ENCODE assay signal across 1 cellular context in genomic region chr4:158671915-158672806, GRCh38.
A peak's percentile ranks its signal among the peaks of the same experiment; 100 is the strongest.
TF ChIP-seq lines count a peak whose summit lies in the region.

TSS of gene ETFDH (plus strand) at chr4:158672296. CDS start at chr4:158672457, 161 bp downstream.

TF ChIP-seq in H1, 55 proteins besides CTCF, POLR2A, EP300 and RAD21:
- peak; percentile 24 for TF ChIP-seq CTBP2 (IDR thresholded peaks at IDR 0.05; ENCODE audit: borderline replicate concordance, insufficient read depth, insufficient read length, low read length)
- no peak for TF ChIP-seq SUZ12 (IDR thresholded peaks at IDR 0.05; ENCODE audit: low read length)
- TF ChIP-seq EGR1 (IDR thresholded peaks at IDR 0.05; ENCODE audit: borderline replicate concordance, low read depth, low read length), result no peak
- TF ChIP-seq ZNF274 (IDR thresholded peaks at IDR 0.05; ENCODE audit: borderline replicate concordance, extremely low read depth, low read length), result no peak
- TF ChIP-seq, protein P1, sequence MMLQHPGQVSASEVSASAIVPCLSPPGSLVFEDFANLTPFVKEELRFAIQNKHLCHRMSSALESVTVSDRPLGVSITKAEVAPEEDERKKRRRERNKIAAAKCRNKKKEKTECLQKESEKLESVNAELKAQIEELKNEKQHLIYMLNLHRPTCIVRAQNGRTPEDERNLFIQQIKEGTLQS (IDR thresholded peaks at IDR 0.05; ENCODE audit: insufficient read depth, low read depth, low read length), result peak; percentile 94
- no peak for TF ChIP-seq CHD1 (IDR thresholded peaks at IDR 0.05; ENCODE audit: low read depth, low read length)
- TF ChIP-seq JUND (IDR thresholded peaks at IDR 0.05; ENCODE audit: low read length), result peak; percentile 96
- no peak; the same call in 1 of the 2 replicates for TF ChIP-seq SP1 (IDR thresholded peaks at IDR 0.05; ENCODE audit: low read depth, low read length)
- TF ChIP-seq TAF7 (optimal IDR thresholded peaks at IDR 0.05; ENCODE audit: borderline replicate concordance, low read depth, low read length), result no peak
- TF ChIP-seq TCF12 (IDR thresholded peaks at IDR 0.05; ENCODE audit: low read depth, low read length), result no peak
- TF ChIP-seq KDM5A (IDR thresholded peaks at IDR 0.05; ENCODE audit: low read length), result no peak
- no peak for TF ChIP-seq GABPA (IDR thresholded peaks at IDR 0.05; ENCODE audit: borderline replicate concordance, insufficient read depth, low read length)
- no peak for TF ChIP-seq TBP (IDR thresholded peaks at IDR 0.05; ENCODE audit: low read depth, low read length)
- no peak for TF ChIP-seq BACH1 (IDR thresholded peaks at IDR 0.05; ENCODE audit: low read length)
- peak; percentile 65; the same call in 1 of the 2 replicates for TF ChIP-seq YY1 (IDR thresholded peaks at IDR 0.05; ENCODE audit: low read depth, low read length)
- peak; percentile 41; the same call in 1 of the 2 replicates for TF ChIP-seq SRF (IDR thresholded peaks at IDR 0.05; ENCODE audit: low read depth, low read length)
- TF ChIP-seq FOSL1 (IDR thresholded peaks at IDR 0.05; ENCODE audit: insufficient read depth, low read depth, low read length), result no peak
- no peak for TF ChIP-seq CHD7 (IDR thresholded peaks at IDR 0.05; ENCODE audit: insufficient replicate concordance, low read length)
- no peak for TF ChIP-seq ASH2L (IDR thresholded peaks at IDR 0.05; ENCODE audit: low read length)
- TF ChIP-seq SIRT6 (IDR thresholded peaks at IDR 0.05; ENCODE audit: low read length), result no peak
- TF ChIP-seq CHD2 (IDR thresholded peaks at IDR 0.05; ENCODE audit: low read length), result peak; percentile 88
- peak; percentile 67 for TF ChIP-seq SIX5 (IDR thresholded peaks at IDR 0.05; ENCODE audit: low read depth, low read length)
- TF ChIP-seq RNF2 (IDR thresholded peaks at IDR 0.05; ENCODE audit: borderline replicate concordance, low read depth, low read length, missing control alignments, poor library complexity, severe bottlenecking), result no peak
- no peak for TF ChIP-seq EZH2 (IDR thresholded peaks at IDR 0.05; ENCODE audit: low read depth, low read length, severe bottlenecking)
- TF ChIP-seq CREB1 (IDR thresholded peaks at IDR 0.05), result peak; percentile 94
- peak; percentile 98 for TF ChIP-seq CEBPB (IDR thresholded peaks at IDR 0.05; ENCODE audit: low read depth, low read length)
- no peak; the same call in 1 of the 2 replicates for TF ChIP-seq E2F6 (IDR thresholded peaks at IDR 0.05)
- TF ChIP-seq HDAC2 (IDR thresholded peaks at IDR 0.05; ENCODE audit: borderline replicate concordance in 1 of 2, low read depth in 2 of 2, low read length in 2 of 2), result peak; percentile 37 to 78; a peak in 2 of 4 replicates
- TF ChIP-seq HDAC6 (IDR thresholded peaks at IDR 0.05; ENCODE audit: low read depth, low read length), result no peak
- no peak for TF ChIP-seq CBX8 (IDR thresholded peaks at IDR 0.05; ENCODE audit: borderline replicate concordance, low read depth, low read length)
- TF ChIP-seq CBX5 (IDR thresholded peaks at IDR 0.05; ENCODE audit: low read depth, low read length), result no peak
- TF ChIP-seq SIN3A (conservative IDR thresholded peaks at IDR 0.05 in 1 of 2, IDR thresholded peaks at IDR 0.05 in 1 of 2; ENCODE audit: low read depth in 1 of 2, low read length in 2 of 2), result peak; percentile 78; a peak in 2 of 4 replicates
- 0 out of 2 replicates have a peak, but pooled peaks have one; percentile 11 for TF ChIP-seq RXRA (IDR thresholded peaks at IDR 0.05; ENCODE audit: insufficient read depth, low read depth, low read length)
- peak; percentile 63; the same call in 1 of the 2 replicates for TF ChIP-seq BRCA1 (IDR thresholded peaks at IDR 0.05; ENCODE audit: low read depth, low read length)
- TF ChIP-seq MAX (IDR thresholded peaks at IDR 0.05), result peak; percentile 83
- TF ChIP-seq RFX5 (IDR thresholded peaks at IDR 0.05; ENCODE audit: borderline replicate concordance, low read depth, low read length), result no peak
- TF ChIP-seq SAP30 (IDR thresholded peaks at IDR 0.05; ENCODE audit: insufficient read depth, insufficient replicate concordance, low read length), result peak; percentile 90
- peak; percentile 48 for TF ChIP-seq PHF8 (conservative IDR thresholded peaks at IDR 0.05; ENCODE audit: low read depth, low read length)
- no peak for TF ChIP-seq KDM1A (IDR thresholded peaks at IDR 0.05; ENCODE audit: borderline replicate concordance, low read length)
- TF ChIP-seq TEAD4 (IDR thresholded peaks at IDR 0.05; ENCODE audit: low read depth, low read length), result no peak
- TF ChIP-seq SP4 (IDR thresholded peaks at IDR 0.05; ENCODE audit: low read length), result no peak
- no peak for TF ChIP-seq SP2 (IDR thresholded peaks at IDR 0.05; ENCODE audit: low read length)
- TF ChIP-seq RBBP5 (IDR thresholded peaks at IDR 0.05; ENCODE audit: borderline replicate concordance, low read depth, low read length), result peak; percentile 57; the same call in 1 of the 2 replicates
- TF ChIP-seq POLR2AphosphoS5 (IDR thresholded peaks at IDR 0.05; ENCODE audit: low read depth, low read length), result 0 out of 2 replicates have a peak, but pooled peaks have one; percentile 70
- peak; percentile 73; the same call in 1 of the 2 replicates for TF ChIP-seq TAF1 (IDR thresholded peaks at IDR 0.05; ENCODE audit: low read depth, low read length)
- TF ChIP-seq MAFK (IDR thresholded peaks at IDR 0.05; ENCODE audit: low read depth, low read length), result no peak
- TF ChIP-seq GTF2F1 (IDR thresholded peaks at IDR 0.05; ENCODE audit: borderline replicate concordance, low read depth, low read length), result no peak
- no peak for TF ChIP-seq NANOG (IDR thresholded peaks at IDR 0.05; ENCODE audit: insufficient read depth, low read depth, low read length, poor library complexity, severe bottlenecking)
- TF ChIP-seq USF2 (IDR thresholded peaks at IDR 0.05; ENCODE audit: low read length), result no peak
- TF ChIP-seq NRF1 (IDR thresholded peaks at IDR 0.05; ENCODE audit: low read depth, low read length), result peak; percentile 81
- 0 out of 2 replicates have a peak, but pooled peaks have one; percentile 50 for TF ChIP-seq JUN (IDR thresholded peaks at IDR 0.05; ENCODE audit: low read depth, low read length)
- TF ChIP-seq, protein P2, sequence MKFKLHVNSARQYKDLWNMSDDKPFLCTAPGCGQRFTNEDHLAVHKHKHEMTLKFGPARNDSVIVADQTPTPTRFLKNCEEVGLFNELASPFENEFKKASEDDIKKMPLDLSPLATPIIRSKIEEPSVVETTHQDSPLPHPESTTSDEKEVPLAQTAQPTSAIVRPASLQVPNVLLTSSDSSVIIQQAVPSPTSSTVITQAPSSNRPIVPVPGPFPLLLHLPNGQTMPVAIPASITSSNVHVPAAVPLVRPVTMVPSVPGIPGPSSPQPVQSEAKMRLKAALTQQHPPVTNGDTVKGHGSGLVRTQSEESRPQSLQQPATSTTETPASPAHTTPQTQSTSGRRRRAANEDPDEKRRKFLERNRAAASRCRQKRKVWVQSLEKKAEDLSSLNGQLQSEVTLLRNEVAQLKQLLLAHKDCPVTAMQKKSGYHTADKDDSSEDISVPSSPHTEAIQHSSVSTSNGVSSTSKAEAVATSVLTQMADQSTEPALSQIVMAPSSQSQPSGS (IDR thresholded peaks at IDR 0.05; ENCODE audit: low read length), result peak; percentile 54; the same call in 1 of the 2 replicates
- peak; percentile 59 for TF ChIP-seq KDM4A (IDR thresholded peaks at IDR 0.05; ENCODE audit: low read depth, low read length, severe bottlenecking)
